In the genomic region with DNA sequence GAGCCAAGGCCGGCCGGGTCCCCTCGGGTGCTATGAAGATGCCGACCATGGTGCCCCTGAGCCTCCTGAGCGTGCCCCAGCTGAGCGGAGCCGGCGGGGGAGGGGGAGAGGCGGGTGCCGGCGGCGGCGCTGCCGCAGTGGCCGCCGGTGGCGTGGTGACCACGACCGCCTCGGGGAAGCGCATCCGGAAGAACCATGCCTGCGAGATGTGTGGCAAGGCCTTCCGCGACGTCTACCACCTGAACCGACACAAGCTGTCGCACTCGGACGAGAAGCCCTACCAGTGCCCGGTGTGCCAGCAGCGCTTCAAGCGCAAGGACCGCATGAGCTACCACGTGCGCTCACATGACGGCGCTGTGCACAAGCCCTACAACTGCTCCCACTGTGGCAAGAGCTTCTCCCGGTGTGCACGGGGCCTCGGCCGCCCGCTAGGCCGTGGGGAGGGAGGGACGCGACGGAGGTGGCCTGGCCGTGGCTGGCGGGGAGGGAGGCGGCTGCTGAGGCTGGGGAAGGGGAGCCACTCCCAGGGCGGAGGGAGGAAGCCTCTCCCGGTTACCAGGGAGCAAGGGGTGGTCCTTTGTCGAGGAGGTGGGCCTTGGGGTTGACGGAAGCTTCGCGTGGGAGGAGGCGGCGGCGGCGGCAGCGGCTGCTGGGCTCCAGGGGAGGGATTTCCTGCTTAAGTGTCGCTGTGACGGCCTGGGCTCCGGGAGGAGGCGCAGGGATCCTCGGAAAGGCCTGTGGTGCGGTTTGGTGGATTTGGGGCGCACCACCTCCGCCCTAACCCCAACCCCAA, we compare ENCODE assay signal across 8 cellular contexts. TPM values are rescaled to one million over a fixed set of nuclear protein-coding genes. Genes with fewer than 3 reads are reported as not detected.
DNase-seq lines count a peak whose midpoint lies in the region; ATAC-seq and TF ChIP-seq lines count a peak whose summit lies in the region.

No MANE protein-coding gene starts in this region.

- no peaks in the 10 kb centered on the region for H3K9me2 ChIP-seq in hepatocyte (replicated peaks; ENCODE audit: insufficient read depth)

- H3K9me3 ChIP-seq in BE2C (no peaks in the 10 kb centered on the region), hepatocyte (ENCODE audit: low read depth) (no peaks in the 10 kb centered on the region)

- TF ChIP-seq CTCF in BE2C (IDR thresholded peaks at IDR 0.05; ENCODE audit: low read depth, low read length), result peak; percentile 63
- TF ChIP-seq CTCF in GM20000 (IDR thresholded peaks at IDR 0.05; ENCODE audit: extremely low read depth, missing control alignments), result peak; percentile 54
- peak; percentile 56 for TF ChIP-seq CTCF in hepatocyte (IDR thresholded peaks at IDR 0.05; ENCODE audit: poor library complexity)

- peaks cover 24% of the 10 kb centered on the region for H4K20me1 ChIP-seq in hepatocyte (ENCODE audit: insufficient read depth, poor library complexity, severe bottlenecking)

- H3K79me2 ChIP-seq in hepatocyte, result peaks cover 31% of the 10 kb centered on the region

- H3K27me3 ChIP-seq in BE2C (no peaks in the 10 kb centered on the region), hepatocyte (no peaks in the 10 kb centered on the region)

- peak overlapping the region; percentile 80 for H3K4me3 ChIP-seq in BE2C (ENCODE audit: low read depth, low read length)
- H3K4me3 ChIP-seq in hepatocyte, result peak overlapping the region; percentile 63

- H3K36me3 ChIP-seq in BE2C (peaks cover 29% of the 10 kb centered on the region), hepatocyte (replicated peaks; ENCODE audit: insufficient read depth, low read depth) (no peaks in the 10 kb centered on the region)

- whole genome bisulfite sequencing in hepatocyte (ENCODE audit: low lambda C conversion rate, missing lambda C conversion rate), result 3% methylated on average over 27 of the region's 69 CpGs

- H3K27ac ChIP-seq in hepatocyte, result peak overlapping the region; percentile 93

- peak overlapping the region; percentile 91 for H3K4me2 ChIP-seq in hepatocyte

- ATAC-seq in HG03039 (IDR thresholded peaks at IDR 0.05; ENCODE audit: unreplicated experiment), result no peak

- DNase-seq in BE2C (peak; percentile 93), GM20000 (ENCODE audit: low spot score) (peak; percentile 87), NCI-H2029 (lab: John Stamatoyannopoulos, UW) (peak; percentile 86), T1000 (lab: John Stamatoyannopoulos, UW) (peak; percentile 89), astrocyte of the hippocampus (ENCODE audit: low read depth, low spot score) (peak; percentile 95), hepatocyte (ENCODE audit: low spot score) (peak; percentile 92), renal cortical epithelial cell (ENCODE audit: low read depth) (peak; percentile 82)

- H2AFZ ChIP-seq in hepatocyte, result no peak overlapping the region

- H3K4me1 ChIP-seq in BE2C (peaks cover 6% of the 10 kb centered on the region), hepatocyte (ENCODE audit: insufficient read depth) (peaks cover 38% of the 10 kb centered on the region)

RNA-seq across cellular contexts. Expression of a gene that starts 1.3 kb away (rescaled TPM):
- polyA plus RNA-seq in BE2C (2012; ENCODE audit: insufficient read depth, insufficient read length, low read depth), result 1,186 TPM
- total RNA-seq in hepatocyte, result 123 and 132 TPM in 2 replicates
- 190 and 192 TPM in 2 replicates for polyA plus RNA-seq in hepatocyte
- 159 and 161 TPM in 2 replicates for total RNA-seq in renal cortical epithelial cell

RNA-seq across cellular contexts. Expression of a gene that starts 4.4 kb away (rescaled TPM):
- 132 TPM for polyA plus RNA-seq in BE2C (2012; ENCODE audit: insufficient read depth, insufficient read length, low read depth)
- 7.0 and 8.0 TPM in 2 replicates for total RNA-seq in hepatocyte
- 11.1 and 23.9 TPM in 2 replicates for polyA plus RNA-seq in hepatocyte
- total RNA-seq in renal cortical epithelial cell, result 0.25 and 0.35 TPM in 2 replicates

RNA-seq across cellular contexts. Expression of a gene that starts 8.3 kb away (rescaled TPM):
- polyA plus RNA-seq in BE2C (2012; ENCODE audit: insufficient read depth, insufficient read length, low read depth), result 153 TPM
- total RNA-seq in hepatocyte (31.6 and 39.3 TPM in 2 replicates), renal cortical epithelial cell (17.7 and 19.6 TPM in 2 replicates)
- polyA plus RNA-seq in hepatocyte, result 48.5 and 53.4 TPM in 2 replicates

RNA-seq across cellular contexts. Expression of a gene that starts 12.6 kb away (rescaled TPM):
- 17.2 TPM for polyA plus RNA-seq in BE2C (2012; ENCODE audit: insufficient read depth, insufficient read length, low read depth)
- total RNA-seq in hepatocyte, result 80.0 and 121 TPM in 2 replicates
- 140 and 146 TPM in 2 replicates for polyA plus RNA-seq in hepatocyte
- 431 and 491 TPM in 2 replicates for total RNA-seq in renal cortical epithelial cell

RNA-seq across cellular contexts. Expression of a gene that starts 17.1 kb away (rescaled TPM):
- polyA plus RNA-seq in BE2C (2012; ENCODE audit: insufficient read depth, insufficient read length, low read depth), result 143 TPM
- total RNA-seq in hepatocyte (42.6 and 43.3 TPM in 2 replicates), renal cortical epithelial cell (14.0 and 29.5 TPM in 2 replicates)
- 42.5 and 44.5 TPM in 2 replicates for polyA plus RNA-seq in hepatocyte
